ENCODE assay signal across 18 cellular contexts in the genomic region with DNA sequence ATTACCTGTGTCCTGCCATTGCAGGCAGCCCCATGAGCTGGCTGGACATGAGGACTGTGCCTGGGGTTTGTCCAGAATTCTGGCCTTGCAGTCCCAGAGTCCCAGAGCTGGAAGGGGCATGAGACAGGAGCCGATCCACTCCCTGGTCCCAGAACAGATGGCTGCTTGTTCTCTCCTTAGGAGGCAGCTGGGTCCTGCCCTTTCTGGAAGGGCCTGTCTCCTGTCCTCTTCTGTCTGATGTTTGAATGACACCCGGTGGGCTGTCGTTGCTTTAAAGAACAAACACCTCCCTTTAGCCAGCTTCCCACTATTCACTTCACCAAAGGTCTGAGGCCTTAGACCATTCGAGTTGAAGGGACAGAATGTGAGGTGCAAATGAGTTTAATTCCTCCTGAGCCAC.
DNase-seq lines count a peak whose midpoint lies in the region; ATAC-seq, FAIRE-seq and TF ChIP-seq lines count a peak whose summit lies in the region.
"Had no signal": no experiment of that assay in that cellular context is flagged by ENCODE, and none has a peak within 500 bp of the region (broad histone marks: within the 10 kb centered on the region; RNA-seq: fewer than 3 reads in every experiment).

No MANE protein-coding gene starts in this region.

- peaks cover 0 to 3% of the 10 kb centered on the region in 2 donors for H3K4me1 ChIP-seq in ascending aorta

- H3K36me3 ChIP-seq in bronchial epithelial cell (ENCODE audit: control insufficient read depth, insufficient read depth, low read length) (no peaks in the 10 kb centered on the region), ascending aorta (no peaks in the 10 kb centered on the region)

- H3K27me3 ChIP-seq in bronchial epithelial cell (ENCODE audit: control insufficient read depth, insufficient read depth, low read length) (no peaks in the 10 kb centered on the region), ascending aorta (no peaks in the 10 kb centered on the region)

- TF ChIP-seq CTCF in D721Med (IDR thresholded peaks at IDR 0.05; ENCODE audit: insufficient read depth, missing control alignments), result no peak
- no peak for TF ChIP-seq CTCF in bronchial epithelial cell (IDR thresholded peaks at IDR 0.05; ENCODE audit: insufficient read depth, low read length, severe bottlenecking)
- TF ChIP-seq CTCF in ascending aorta (IDR thresholded peaks at IDR 0.05), result no peak

- H3K9me3 ChIP-seq in ascending aorta, result no peaks in the 10 kb centered on the region

- DNase-seq in D721Med (ENCODE audit: insufficient read length, low spot score), result peak; percentile 62
- peak; percentile 14 for DNase-seq in NCI-H1694 treated with DMSO at 0.1 percent for 48 hours (lab: John Stamatoyannopoulos, UW)
- no peak for DNase-seq in bronchial epithelial cell (ENCODE audit: low read depth)
- DNase-seq in islet precursor cell, result peak; percentile 78
- DNase-seq in ascending aorta (ENCODE audit: low spot score in 2 of 2), result no peak
- no peak for DNase-seq in DMS79 treated with DMSO at 0.1 percent for 48 hours (lab: John Stamatoyannopoulos, UW)
- DNase-seq: DMS153, KBM-7, NCI-H1105 treated with DMSO at 0.1 percent for 48 hours, NCI-H187, NCI-H345, NCI-H526 treated with DMSO at 0.1 percent for 48 hours, OCI-M1, SHP77 treated with DMSO at 0.1 percent for 48 hours had no signal

- FAIRE-seq in D721Med (lab: Jason Lieb, UNC) (no peak), bronchial epithelial cell (lab: Jason Lieb, UNC) (peak; percentile 13)
- FAIRE-seq: GM12891, GM19239 had no signal

- H3K4me3 ChIP-seq in bronchial epithelial cell (ENCODE audit: low read depth, low read length) (no peak overlapping the region), ascending aorta (no peak overlapping the region)

- intact Hi-C loops in ascending aorta (cut with DNase I), result no loop called here

- H3K27ac ChIP-seq in ascending aorta, result no peak overlapping the region

- ATAC-seq in GM19395 (IDR thresholded peaks at IDR 0.05; ENCODE audit: unreplicated experiment) (no peak), HG02571 (IDR thresholded peaks at IDR 0.05; ENCODE audit: unreplicated experiment) (no peak)

Comparison
In these comparisons a context has a peak if more than half of its experiments do, and no peak if none do; other contexts are left out.
1. DNase-seq: peak in D721Med (single experiment), NCI-H1694 treated with DMSO at 0.1 percent for 48 hours (single experiment) and islet precursor cell (single experiment); none in bronchial epithelial cell (single experiment), ascending aorta (0 of 2) and DMS79 treated with DMSO at 0.1 percent for 48 hours (single experiment).